8 cellular contexts compared by ENCODE assay signal in the genomic region with DNA sequence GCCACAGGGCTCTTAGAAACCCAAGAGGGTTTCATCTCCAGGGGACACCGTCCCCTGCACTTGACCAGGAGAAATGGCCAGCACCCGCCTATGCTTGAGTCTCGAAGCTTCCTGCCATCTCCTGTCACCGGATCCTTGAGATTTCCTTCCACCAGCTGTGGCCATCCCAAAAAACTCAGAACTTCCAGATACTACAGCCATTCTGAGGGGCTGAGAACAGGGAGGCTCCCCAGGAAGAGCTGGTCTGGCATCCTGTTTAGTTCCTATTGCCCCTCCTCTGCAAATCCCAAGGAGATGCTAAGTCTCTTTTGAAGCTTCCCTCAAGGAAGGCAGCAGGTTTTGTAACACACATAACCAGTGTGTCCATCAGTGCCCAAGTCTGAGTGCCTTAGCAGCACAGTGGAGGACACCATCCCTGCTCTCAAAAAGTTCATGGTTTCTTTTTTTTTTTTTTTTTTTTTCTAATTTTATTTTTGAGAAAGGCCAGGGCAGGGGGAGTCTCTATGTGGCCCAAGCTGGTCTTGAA. TPM values are rescaled to one million over a fixed set of nuclear protein-coding genes. Genes with fewer than 3 reads are reported as not detected.
A peak's percentile ranks its signal among the peaks of the same experiment; 100 is the strongest.
DNase-seq lines count a peak whose midpoint lies in the region; ATAC-seq and TF ChIP-seq lines count a peak whose summit lies in the region.

No MANE protein-coding gene starts in this region.

- H3K27me3 Mint-ChIP-seq in activated T-cell treated with anti-CD3 and anti-CD28 coated beads, Interleukin-2, amount 50 U/mL, for 72 hours (ENCODE audit: low read depth), result no peaks in the 10 kb centered on the region

- H3K36me3 Mint-ChIP-seq in activated T-cell treated with anti-CD3 and anti-CD28 coated beads, Interleukin-2, amount 50 U/mL, for 72 hours (ENCODE audit: insufficient read depth in 2 of 2), result peaks cover 21 to 28% of the 10 kb centered on the region in 2 donors

- no peak for TF ChIP-seq EP300 in stomach (IDR thresholded peaks at IDR 0.05)

- H3K36me3 ChIP-seq in HUES48 (ENCODE audit: control insufficient read depth, insufficient read depth, low read length) (0 out of 2 replicates have a peak, but pooled peaks cover 3% of the 10 kb centered on the region), iPS-18a (ENCODE audit: control insufficient read depth, low read depth, low read length) (no peaks in the 10 kb centered on the region), stomach (peaks cover 4 to 32% (median 26%) of the 10 kb centered on the region in 4 donors)

- peak overlapping the region; percentile 96 for H3K27ac Mint-ChIP-seq in activated T-cell treated with anti-CD3 and anti-CD28 coated beads, Interleukin-2, amount 50 U/mL, for 72 hours

- H3K27me3 ChIP-seq in HUES48 (ENCODE audit: control insufficient read depth, insufficient read depth, low read length) (no peaks in the 10 kb centered on the region), iPS-18a (ENCODE audit: control insufficient read depth, insufficient read depth, low read length) (no peaks in the 10 kb centered on the region), stomach (no peaks in the 10 kb centered on the region)

- H3K9me3 ChIP-seq in HUES48 (ENCODE audit: control insufficient read depth, insufficient read depth, low read length) (no peaks in the 10 kb centered on the region), iPS-18a (ENCODE audit: control insufficient read depth, low read depth, low read length) (no peaks in the 10 kb centered on the region), stomach (no peaks in the 10 kb centered on the region)

- intact Hi-C loops in stomach (cut with DNase I; ENCODE audit: low total_unique reads), result no loop called here

- H3K4me3 ChIP-seq in HUES48 (ENCODE audit: low read depth, low read length), result peak overlapping the region; percentile 84; the same call in 1 of the 2 replicates
- H3K4me3 ChIP-seq in iPS-18a (ENCODE audit: low read length), result peak overlapping the region; percentile 74
- peak overlapping the region; percentile 71 to 95 (median 84) for H3K4me3 ChIP-seq in stomach

- ATAC-seq in activated T-cell treated with anti-CD3 and anti-CD28 coated beads, Interleukin-2, amount 50 U/mL, for 72 hours (replicated peaks in 1 of 2), result no peak
- ATAC-seq in HG03354 (IDR thresholded peaks at IDR 0.05; ENCODE audit: poor library complexity, severe bottlenecking, unreplicated experiment) (no peak), HG03457 (IDR thresholded peaks at IDR 0.05; ENCODE audit: unreplicated experiment) (no peak)

- WGBS in stomach, 5 donors, result 64 to 83% (median 73%) methylated on average over 4 of the region's 4 CpGs

- no peak for TF ChIP-seq POLR2A in stomach (IDR thresholded peaks at IDR 0.05)

- no peaks in the 10 kb centered on the region for H3K9me3 Mint-ChIP-seq in activated T-cell treated with anti-CD3 and anti-CD28 coated beads, Interleukin-2, amount 50 U/mL, for 72 hours

- no peak overlapping the region for H3K9ac ChIP-seq in HUES48 (ENCODE audit: low read depth, low read length)
- no peak overlapping the region for H3K9ac ChIP-seq in iPS-18a (ENCODE audit: low read length)

- no peak for TF ChIP-seq CTCF in stomach (IDR thresholded peaks at IDR 0.05)

- H3K4me1 Mint-ChIP-seq in activated T-cell treated with anti-CD3 and anti-CD28 coated beads, Interleukin-2, amount 50 U/mL, for 72 hours (ENCODE audit: low read depth), result peaks cover 65% of the 10 kb centered on the region

- peak in 1 of 2 donors; percentile 40 for DNase-seq in activated T-cell treated with anti-CD3 and anti-CD28 coated beads, Interleukin-2, amount 50 U/mL, for 72 hours
- DNase-seq in stomach (no peak), epidermal melanocyte (ENCODE audit: insufficient read length, low spot score) (no peak)
- DNase-seq in NK-92 treated with Interleukin-12 subunit alpha and Interleukin-12 subunit beta, amount 100 ng/mL, for 24 hours (lab: John Stamatoyannopoulos, UW), result no peak

- H3K4me3 Mint-ChIP-seq in activated T-cell treated with anti-CD3 and anti-CD28 coated beads, Interleukin-2, amount 50 U/mL, for 72 hours, result peak overlapping the region; percentile 90 to 97

- peaks cover 33% of the 10 kb centered on the region for H3K4me1 ChIP-seq in HUES48 (ENCODE audit: control insufficient read depth, insufficient read depth, low read length)
- peaks cover 22% of the 10 kb centered on the region for H3K4me1 ChIP-seq in iPS-18a (ENCODE audit: control insufficient read depth, low read depth, low read length)
- peaks cover 73 to 87% (median 83%) of the 10 kb centered on the region in 4 donors for H3K4me1 ChIP-seq in stomach

- H3K27ac ChIP-seq in HUES48 (ENCODE audit: low read depth, low read length), result peak overlapping the region; percentile 81
- H3K27ac ChIP-seq in iPS-18a (ENCODE audit: low read length), result no peak overlapping the region
- H3K27ac ChIP-seq in stomach, result peak overlapping the region; percentile 14 to 100 (median 94)

RNA-seq across cellular contexts. Expression of gene UBALD2, which starts 2.0 kb away (rescaled TPM):
- 100 to 1,000 TPM; 629 to 707 TPM for total RNA-seq in activated T-cell treated with anti-CD3 and anti-CD28 coated beads, Interleukin-2, amount 50 U/mL, for 72 hours
- 10 to 100 TPM in 2 of 5 donors, 1 to 10 TPM in 3; 1.8 to 49.5 (median 9.9) TPM for total RNA-seq in stomach
- 10 to 100 TPM; 37.2 to 48.4 (median 43.0) TPM for polyA plus RNA-seq in stomach

RNA-seq across cellular contexts. Expression of gene RNF157, which starts 26.8 kb away (rescaled TPM):
- total RNA-seq in activated T-cell treated with anti-CD3 and anti-CD28 coated beads, Interleukin-2, amount 50 U/mL, for 72 hours, result 100 to 1,000 TPM in 1 of 2 donors, 10 to 100 TPM in 1; 91.9 to 100 TPM
- 10 to 100 TPM in 3 of 5 donors, 1 to 10 TPM in 2; 1.0 to 41.4 (median 11.6) TPM for total RNA-seq in stomach
- 1 to 10 TPM in 2 of 3 donors, under 1 TPM in 1; 0.95 to 4.1 (median 3.7) TPM for polyA plus RNA-seq in stomach

RNA-seq across cellular contexts. Expression of gene QRICH2, which starts 41.0 kb away (rescaled TPM):
- total RNA-seq in activated T-cell treated with anti-CD3 and anti-CD28 coated beads, Interleukin-2, amount 50 U/mL, for 72 hours, result 1 to 10 TPM; 3.1 to 4.5 TPM
- 10 to 100 TPM in 1 of 5 donors, 1 to 10 TPM in 3, under 1 TPM in 1; 0.72 to 12.5 (median 2.3) TPM for total RNA-seq in stomach
- polyA plus RNA-seq in stomach, result 1 to 10 TPM; 3.8 to 5.6 (median 4.0) TPM

Comparison
In these comparisons a context has a peak if more than half of its experiments do, and no peak if none do; other contexts are left out.
1. RNA of gene UBALD2, which starts 2.0 kb away (total RNA-seq): 629 to 707 TPM in activated T-cell treated with anti-CD3 and anti-CD28 coated beads, Interleukin-2, amount 50 U/mL, for 72 hours; 1.8 to 49.5 TPM in stomach; every median in the first group is over 10 times any median in the second.
2. Peak in every context shown above with its lines, with median percentiles within 50 percentile points of each other: H3K4me3 ChIP-seq.